ENCODE assay signal across 8 cellular contexts in the genomic region with DNA sequence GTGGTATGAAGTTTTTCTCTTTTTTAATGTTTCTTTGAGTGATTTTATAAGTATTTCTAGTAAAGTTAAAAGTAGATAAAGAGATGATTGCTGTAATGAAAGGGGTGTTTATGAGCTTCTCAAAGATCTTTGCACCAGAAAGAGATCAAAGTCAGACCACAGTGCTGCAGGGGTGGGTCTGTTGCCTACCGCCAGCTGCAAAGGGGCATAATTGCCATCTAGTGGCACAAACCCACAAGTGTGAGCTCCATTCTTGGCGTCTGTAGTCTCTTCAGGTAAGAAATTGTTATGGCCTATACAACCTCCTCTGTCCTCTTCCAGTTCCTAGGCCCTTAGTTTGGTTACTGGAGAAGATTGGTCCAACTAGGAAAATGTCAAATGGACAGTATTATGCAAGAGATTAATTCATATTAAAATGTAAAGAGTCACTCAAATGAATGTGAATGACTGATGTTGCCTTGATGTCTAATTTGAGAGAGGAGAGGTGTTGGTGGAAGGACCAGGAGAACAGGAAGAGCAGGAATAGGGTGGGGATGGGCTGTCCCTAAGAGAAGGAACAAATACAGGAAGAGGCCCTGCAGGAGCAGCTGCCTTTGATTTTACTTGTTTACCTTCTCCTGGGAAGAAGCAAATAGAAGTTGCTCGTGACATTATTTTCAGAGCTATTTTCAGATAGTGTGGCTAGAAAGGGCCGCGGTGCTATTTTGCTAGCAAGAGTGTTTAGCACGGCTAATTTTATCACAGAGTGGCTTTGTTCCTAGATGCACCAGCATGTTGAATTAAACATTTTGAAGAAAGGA.
DNase-seq lines count a peak whose midpoint lies in the region; ATAC-seq lines count a peak whose summit lies in the region.

No MANE protein-coding gene starts in this region.

- ATAC-seq in HG03378 (IDR thresholded peaks at IDR 0.05; ENCODE audit: unreplicated experiment): peak; percentile 56
- peak; percentile 83 for ATAC-seq in effector memory CD8-positive, alpha-beta T cell (replicated peaks)
- no peak for ATAC-seq in GM19397 (IDR thresholded peaks at IDR 0.05; ENCODE audit: unreplicated experiment)
- no peak for ATAC-seq in stimulated activated effector memory CD8-positive, alpha-beta T cell treated with anti-CD3 and anti-CD28 coated beads, Interleukin-12 subunit alpha, Interleukin-12 subunit beta, amount 100 ng/mL, for 72 hours
- ATAC-seq in HG03097 (IDR thresholded peaks at IDR 0.05; ENCODE audit: low FRiP score, unreplicated experiment): no peak

- H3K4me3 Mint-ChIP-seq in effector memory CD8-positive, alpha-beta T cell: no peak overlapping the region
- no peak overlapping the region for H3K4me3 Mint-ChIP-seq in stimulated activated effector memory CD8-positive, alpha-beta T cell treated with anti-CD3 and anti-CD28 coated beads, Interleukin-12 subunit alpha, Interleukin-12 subunit beta, amount 100 ng/mL, for 72 hours

- H3K36me3 Mint-ChIP-seq in effector memory CD8-positive, alpha-beta T cell (ENCODE audit: insufficient read depth): no peaks in the 10 kb centered on the region
- no peaks in the 10 kb centered on the region for H3K36me3 Mint-ChIP-seq in stimulated activated effector memory CD8-positive, alpha-beta T cell treated with anti-CD3 and anti-CD28 coated beads, Interleukin-12 subunit alpha, Interleukin-12 subunit beta, amount 100 ng/mL, for 72 hours

- peaks cover 2 to 3% of the 10 kb centered on the region in 2 donors for H3K4me1 Mint-ChIP-seq in effector memory CD8-positive, alpha-beta T cell (ENCODE audit: low read depth in 2 of 2)
- peaks cover 13% of the 10 kb centered on the region for H3K4me1 Mint-ChIP-seq in stimulated activated effector memory CD8-positive, alpha-beta T cell treated with anti-CD3 and anti-CD28 coated beads, Interleukin-12 subunit alpha, Interleukin-12 subunit beta, amount 100 ng/mL, for 72 hours

- no peaks in the 10 kb centered on the region for H3K9me3 Mint-ChIP-seq in effector memory CD8-positive, alpha-beta T cell
- H3K9me3 Mint-ChIP-seq in stimulated activated effector memory CD8-positive, alpha-beta T cell treated with anti-CD3 and anti-CD28 coated beads, Interleukin-12 subunit alpha, Interleukin-12 subunit beta, amount 100 ng/mL, for 72 hours: no peaks in the 10 kb centered on the region

- DNase-seq in DMS153 (lab: John Stamatoyannopoulos, UW): peak; percentile 87
- peak in 4 of 5 donors; percentile 21 to 36 (median 27) for DNase-seq in T-helper 1 cell
- DNase-seq in effector memory CD8-positive, alpha-beta T cell: peak; percentile 26 to 33 (median 31)
- peak; percentile 24 for DNase-seq in smooth muscle cell of the brain vasculature (ENCODE audit: low read depth, low spot score)
- DNase-seq in stimulated activated effector memory CD8-positive, alpha-beta T cell treated with anti-CD3 and anti-CD28 coated beads, Interleukin-12 subunit alpha, Interleukin-12 subunit beta, amount 100 ng/mL, for 72 hours (ENCODE audit: low spot score in 2 of 2): no peak

- peaks cover 0 to 6% of the 10 kb centered on the region in 2 donors for H3K27me3 Mint-ChIP-seq in effector memory CD8-positive, alpha-beta T cell

- no peak overlapping the region for H3K27ac Mint-ChIP-seq in effector memory CD8-positive, alpha-beta T cell
- no peak overlapping the region for H3K27ac Mint-ChIP-seq in stimulated activated effector memory CD8-positive, alpha-beta T cell treated with anti-CD3 and anti-CD28 coated beads, Interleukin-12 subunit alpha, Interleukin-12 subunit beta, amount 100 ng/mL, for 72 hours

Comparison
In these comparisons a context has a peak if more than half of its experiments do, and no peak if none do; other contexts are left out.
1. DNase-seq: peak in DMS153 (single experiment), T-helper 1 cell (4 of 5), effector memory CD8-positive, alpha-beta T cell (3 of 3) and smooth muscle cell of the brain vasculature (single experiment); none in stimulated activated effector memory CD8-positive, alpha-beta T cell treated with anti-CD3 and anti-CD28 coated beads, Interleukin-12 subunit alpha, Interleukin-12 subunit beta, amount 100 ng/mL, for 72 hours (0 of 2).
2. ATAC-seq: peak in HG03378 (single experiment) and effector memory CD8-positive, alpha-beta T cell (single experiment); none in GM19397 (single experiment), stimulated activated effector memory CD8-positive, alpha-beta T cell treated with anti-CD3 and anti-CD28 coated beads, Interleukin-12 subunit alpha, Interleukin-12 subunit beta, amount 100 ng/mL, for 72 hours (single experiment) and HG03097 (single experiment).